ENCODE assay signal across 1 cellular context in the genomic region with DNA sequence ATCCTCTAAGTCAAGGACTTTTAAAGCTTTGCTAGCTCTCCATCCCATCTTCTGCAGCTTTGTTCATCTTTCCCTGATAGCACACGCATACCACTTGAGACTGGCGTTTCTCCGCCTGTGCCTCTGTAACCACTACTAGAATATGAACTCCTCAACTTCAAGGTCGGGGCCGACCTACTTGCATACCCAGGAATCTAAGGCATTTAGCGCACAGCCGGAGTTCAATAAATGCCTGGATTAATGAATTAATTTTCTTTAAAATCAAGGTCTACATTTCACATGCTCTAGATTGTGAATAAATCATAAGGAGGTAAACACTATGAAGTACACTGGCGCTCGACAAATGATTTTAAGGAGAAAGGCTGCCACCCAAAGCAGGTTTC.
TF ChIP-seq lines count a peak whose summit lies in the region.

No MANE protein-coding gene starts in this region.

TF ChIP-seq in H1, 55 proteins besides CTCF, POLR2A, EP300 and RAD21 (continued from another document):
- TF ChIP-seq FOSL1 (IDR thresholded peaks at IDR 0.05; ENCODE audit: insufficient read depth, low read depth, low read length) (no peak), SUZ12 (IDR thresholded peaks at IDR 0.05; ENCODE audit: low read length) (no peak)
TF ChIP-seq in H1: peak in this region for 1.
